In the genomic region with DNA sequence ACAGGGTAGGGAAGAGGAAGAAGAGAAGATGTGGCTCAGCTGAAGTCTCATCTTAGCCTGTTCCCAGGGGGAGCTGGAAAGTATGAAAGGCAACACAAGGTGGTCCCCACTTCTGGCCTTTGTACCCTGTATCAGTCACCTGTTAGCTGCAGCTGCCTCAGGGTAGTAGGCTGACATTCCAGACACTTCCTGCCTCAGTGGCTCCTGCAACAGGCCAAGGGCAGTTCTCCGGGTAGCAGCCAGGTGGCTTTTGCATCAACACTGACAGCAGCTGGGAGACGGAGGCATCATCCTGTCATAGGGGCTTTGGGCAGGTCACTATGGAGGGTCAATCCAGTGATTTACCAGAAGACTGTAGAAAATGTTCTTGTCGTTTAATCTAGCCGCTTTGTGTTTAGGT, we compare ENCODE assay signal across 30 cellular contexts.
DNase-seq lines count a peak whose midpoint lies in the region; ATAC-seq and TF ChIP-seq lines count a peak whose summit lies in the region.
"Had no signal": no experiment of that assay in that cellular context is flagged by ENCODE, and none has a peak within 500 bp of the region (broad histone marks: within the 10 kb centered on the region; RNA-seq: fewer than 3 reads in every experiment).

No MANE protein-coding gene starts in this region.

- no peak overlapping the region for H3K27ac Mint-ChIP-seq in osteocyte (ENCODE audit: unreplicated experiment)
- H3K27ac Mint-ChIP-seq: activated T-cell treated with anti-CD3 and anti-CD28 coated beads, Interleukin-2, amount 50 U/mL, for 72 hours; IgD-negative memory B cell had no signal

- no peaks in the 10 kb centered on the region for H3K9me3 ChIP-seq in lower lobe of right lung
- H3K9me3 ChIP-seq: adrenal gland, ovary had no signal

- intact Hi-C loops in lower lobe of right lung (cut with DNase I) = no loop called here

- no peaks in the 10 kb centered on the region for H3K27me3 Mint-ChIP-seq in osteocyte (ENCODE audit: unreplicated experiment)

- H3K36me3 ChIP-seq in H7 (replicated peaks; ENCODE audit: control insufficient read depth, insufficient read depth, low read length) = no peaks in the 10 kb centered on the region
- no peaks in the 10 kb centered on the region for H3K36me3 ChIP-seq in lower lobe of right lung
- H3K36me3 ChIP-seq: adrenal gland, heart right ventricle, ovary, stomach, tibial artery had no signal

- H3K4me1 ChIP-seq in lower lobe of right lung = no peaks in the 10 kb centered on the region
- H3K4me1 ChIP-seq: adrenal gland, foreskin keratinocyte, heart right ventricle, stomach, tibial artery had no signal

- no peak overlapping the region for H3K27ac ChIP-seq in lower lobe of right lung
- H3K27ac ChIP-seq: adrenal gland, foreskin keratinocyte, heart right ventricle, ovary, skin epidermis, stomach, tibial artery had no signal

- DNase-seq in H7 (peak; percentile 31), astrocyte of the cerebellum (ENCODE audit: low read depth) (no peak), iPS-NIHi11 (ENCODE audit: low spot score) (peak; percentile 47), osteocyte (ENCODE audit: extremely low spot score, unreplicated experiment) (peak; percentile 59), lower lobe of right lung (no peak), foreskin melanocyte (no peak)
- DNase-seq: activated naive CD4-positive, alpha-beta T cell treated with Interleukin-2 at 50 U/mL for 16 hours; activated T-cell treated with anti-CD3 and anti-CD28 coated beads, Interleukin-2, amount 50 U/mL, for 72 hours; adrenal gland; C1 segment of cervical spinal cord; COR-L47; DMS79 treated with DMSO at 0.1 percent for 48 hours; effector CD8-positive, alpha-beta T cell; foreskin keratinocyte; heart right ventricle; NCI-H1092 treated with DMSO at 0.1 percent for 48 hours; NCI-H187; NCI-H2171 treated with DMSO at 0.1 percent for 48 hours; NCI-H526 treated with DMSO at 0.1 percent for 48 hours; ovary; retina; SHP77 treated with DMSO at 0.1 percent for 48 hours; stomach; T1000; tibial artery had no signal

- H3K36me3 Mint-ChIP-seq in osteocyte (ENCODE audit: unreplicated experiment) = no peaks in the 10 kb centered on the region

- no peaks in the 10 kb centered on the region for H3K9me3 Mint-ChIP-seq in osteocyte (ENCODE audit: unreplicated experiment)

- no peak overlapping the region for H3K4me3 ChIP-seq in H7 (ENCODE audit: insufficient read depth, low read depth, low read length)
- no peak overlapping the region for H3K4me3 ChIP-seq in astrocyte of the cerebellum (ENCODE audit: low read depth, low read length)
- no peak overlapping the region for H3K4me3 ChIP-seq in lower lobe of right lung
- H3K4me3 ChIP-seq: adrenal gland, heart right ventricle, ovary, skin epidermis, stomach, tibial artery had no signal

- H3K4me1 Mint-ChIP-seq in osteocyte (ENCODE audit: unreplicated experiment) = peaks cover 2% of the 10 kb centered on the region

- H3K4me3 Mint-ChIP-seq in osteocyte (ENCODE audit: unreplicated experiment) = no peak overlapping the region
- H3K4me3 Mint-ChIP-seq: activated T-cell treated with anti-CD3 and anti-CD28 coated beads, Interleukin-2, amount 50 U/mL, for 72 hours; IgD-negative memory B cell had no signal

- ATAC-seq in GM21423 (IDR thresholded peaks at IDR 0.05; ENCODE audit: unreplicated experiment) (no peak), lower lobe of right lung (no peak)
- ATAC-seq: activated T-cell treated with anti-CD3 and anti-CD28 coated beads, Interleukin-2, amount 50 U/mL, for 72 hours; esophagus mucosa; foreskin keratinocyte; heart right ventricle; left lobe of liver had no signal

- in situ Hi-C loops in astrocyte of the cerebellum (cut with HindIII; ENCODE audit: low sequenced_read_pairs) = no loop called here

- TF ChIP-seq CTCF in astrocyte of the cerebellum (IDR thresholded peaks at IDR 0.05; ENCODE audit: low read depth, low read length, missing control alignments) (peak; percentile 23), osteocyte (IDR thresholded peaks at IDR 0.05) (no peak), lower lobe of right lung (IDR thresholded peaks at IDR 0.05) (no peak)

- H3K27me3 ChIP-seq in H7 (ENCODE audit: control insufficient read depth, insufficient read depth, low read length) = no peaks in the 10 kb centered on the region
- H3K27me3 ChIP-seq in lower lobe of right lung (ENCODE audit: low read depth) = no peaks in the 10 kb centered on the region
- H3K27me3 ChIP-seq: adrenal gland, foreskin keratinocyte, ovary, tibial artery had no signal

Comparison
In these comparisons a context has a peak if more than half of its experiments do, and no peak if none do; other contexts are left out.
1. DNase-seq: peak in H7 (single experiment), iPS-NIHi11 (single experiment) and osteocyte (single experiment); none in astrocyte of the cerebellum (single experiment), lower lobe of right lung (single experiment) and foreskin melanocyte (single experiment).